ENCODE assay signal across 11 cellular contexts in the genomic region with DNA sequence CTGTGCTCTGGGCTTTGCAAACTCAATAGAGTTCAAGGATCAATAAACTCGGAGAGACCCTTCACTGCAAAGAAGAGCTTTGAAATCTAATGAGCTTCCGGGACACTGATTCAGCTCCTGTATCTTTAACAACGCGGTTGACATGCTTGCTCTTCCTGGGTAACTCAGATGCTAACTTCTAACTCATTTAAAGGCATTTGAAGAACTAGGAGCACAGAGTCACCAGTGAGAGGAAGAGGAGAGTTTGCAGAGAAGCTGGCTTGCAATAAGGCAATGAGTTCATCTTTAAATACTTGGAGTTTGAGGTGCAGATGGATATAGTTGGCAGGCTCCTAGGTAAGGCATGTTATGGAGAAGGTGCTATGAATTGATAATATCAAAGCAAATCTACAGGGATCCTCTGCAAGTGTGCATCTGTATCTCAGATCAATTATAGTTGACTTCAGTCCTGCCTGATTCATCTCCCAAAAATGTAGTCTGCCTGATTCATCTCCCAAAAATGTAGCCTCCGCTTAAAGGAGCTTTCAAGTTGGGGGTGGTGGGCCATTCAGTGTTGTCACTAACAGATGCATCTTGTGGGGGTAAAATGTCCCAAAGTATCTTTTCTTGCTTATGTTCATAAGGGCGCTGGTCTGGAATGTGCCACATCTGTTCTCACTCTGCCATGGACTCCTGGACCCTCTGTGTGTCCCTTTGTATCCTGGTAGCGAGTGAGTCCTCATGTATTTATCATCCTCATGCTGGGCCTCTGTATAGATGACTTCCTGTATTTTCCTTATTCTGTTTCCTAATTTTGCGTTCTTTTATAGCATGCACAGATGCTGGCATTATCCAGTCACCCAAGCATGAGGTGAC.
DNase-seq lines count a peak whose midpoint lies in the region; ATAC-seq, FAIRE-seq and TF ChIP-seq lines count a peak whose summit lies in the region.
"Had no signal": no experiment of that assay in that cellular context is flagged by ENCODE, and none has a peak within 500 bp of the region (broad histone marks: within the 10 kb centered on the region; RNA-seq: fewer than 3 reads in every experiment).

No MANE protein-coding gene starts in this region.

- peaks cover 5% of the 10 kb centered on the region for H3K4me1 Mint-ChIP-seq in type B pancreatic cell (ENCODE audit: unreplicated experiment)

- H3K27ac Mint-ChIP-seq in type B pancreatic cell, result no peak overlapping the region
- H3K27ac Mint-ChIP-seq: natural killer cell had no signal

- no peak for ATAC-seq in HG03442 (IDR thresholded peaks at IDR 0.05; ENCODE audit: unreplicated experiment)

- DNase-seq in Daoy (ENCODE audit: low read depth) (peak; percentile 82), M059J (ENCODE audit: low read depth) (peak; percentile 91), bronchial epithelial cell (ENCODE audit: low read depth) (peak; percentile 68), type B pancreatic cell (ENCODE audit: extremely low spot score, unreplicated experiment) (no peak), NCI-H1694 (lab: John Stamatoyannopoulos, UW) (no peak), GM19240 (ENCODE audit: insufficient read length, low spot score) (no peak)
- DNase-seq: activated gamma-delta T cell, GOT3, natural killer cell had no signal

- no peaks in the 10 kb centered on the region for H3K9me3 Mint-ChIP-seq in type B pancreatic cell
- H3K9me3 Mint-ChIP-seq: natural killer cell had no signal

- H3K27me3 Mint-ChIP-seq in type B pancreatic cell, result no peaks in the 10 kb centered on the region

- no peaks in the 10 kb centered on the region for H3K9me3 ChIP-seq in neutrophil

- H3K36me3 Mint-ChIP-seq in type B pancreatic cell, result no peaks in the 10 kb centered on the region
- H3K36me3 Mint-ChIP-seq: natural killer cell had no signal

- no peak for TF ChIP-seq CTCF in bronchial epithelial cell (IDR thresholded peaks at IDR 0.05; ENCODE audit: insufficient read depth, low read length, severe bottlenecking)
- no peak for TF ChIP-seq CTCF in neutrophil (IDR thresholded peaks at IDR 0.05)
- no peak for TF ChIP-seq CTCF in type B pancreatic cell (conservative IDR thresholded peaks at IDR 0.05)

- H3K36me3 ChIP-seq in bronchial epithelial cell (ENCODE audit: control insufficient read depth, insufficient read depth, low read length) (no peaks in the 10 kb centered on the region), neutrophil (no peaks in the 10 kb centered on the region)

- no peaks in the 10 kb centered on the region for H3K27me3 ChIP-seq in bronchial epithelial cell (ENCODE audit: control insufficient read depth, insufficient read depth, low read length)
- no peaks in the 10 kb centered on the region for H3K27me3 ChIP-seq in neutrophil

- no peak overlapping the region for H3K4me3 ChIP-seq in bronchial epithelial cell (ENCODE audit: low read depth, low read length)
- H3K4me3 ChIP-seq in neutrophil (ENCODE audit: low read depth in 1 of 2, low read length in 1 of 2), result peak overlapping the region; percentile 25 to 43

- no peak overlapping the region for H3K4me3 Mint-ChIP-seq in type B pancreatic cell
- H3K4me3 Mint-ChIP-seq: natural killer cell had no signal

- FAIRE-seq in bronchial epithelial cell (lab: Jason Lieb, UNC), result no peak

- H3K27ac ChIP-seq in neutrophil, result peak overlapping the region; percentile 76

- peaks cover 71 to 75% of the 10 kb centered on the region in 2 experiments for H3K4me1 ChIP-seq in neutrophil (ENCODE audit: control insufficient read depth in 1 of 2, insufficient read depth in 1 of 2, low read depth in 1 of 2, low read length in 1 of 2)

Comparison
In these comparisons a context has a peak if more than half of its experiments do, and no peak if none do; other contexts are left out.
1. DNase-seq: peak in Daoy (single experiment), M059J (single experiment) and bronchial epithelial cell (single experiment); none in type B pancreatic cell (single experiment), NCI-H1694 (single experiment) and GM19240 (single experiment).